In genomic region chr6:154613137-154613676, GRCh38 we compare ENCODE assay signal across 1 cellular context.
TF ChIP-seq lines count a peak whose summit lies in the region.

No MANE protein-coding gene starts in this region.

TF ChIP-seq in K562, 482 proteins besides CTCF, POLR2A, EP300 and RAD21 (continued from another document and continues in another):
- TF ChIP-seq, protein P1, sequence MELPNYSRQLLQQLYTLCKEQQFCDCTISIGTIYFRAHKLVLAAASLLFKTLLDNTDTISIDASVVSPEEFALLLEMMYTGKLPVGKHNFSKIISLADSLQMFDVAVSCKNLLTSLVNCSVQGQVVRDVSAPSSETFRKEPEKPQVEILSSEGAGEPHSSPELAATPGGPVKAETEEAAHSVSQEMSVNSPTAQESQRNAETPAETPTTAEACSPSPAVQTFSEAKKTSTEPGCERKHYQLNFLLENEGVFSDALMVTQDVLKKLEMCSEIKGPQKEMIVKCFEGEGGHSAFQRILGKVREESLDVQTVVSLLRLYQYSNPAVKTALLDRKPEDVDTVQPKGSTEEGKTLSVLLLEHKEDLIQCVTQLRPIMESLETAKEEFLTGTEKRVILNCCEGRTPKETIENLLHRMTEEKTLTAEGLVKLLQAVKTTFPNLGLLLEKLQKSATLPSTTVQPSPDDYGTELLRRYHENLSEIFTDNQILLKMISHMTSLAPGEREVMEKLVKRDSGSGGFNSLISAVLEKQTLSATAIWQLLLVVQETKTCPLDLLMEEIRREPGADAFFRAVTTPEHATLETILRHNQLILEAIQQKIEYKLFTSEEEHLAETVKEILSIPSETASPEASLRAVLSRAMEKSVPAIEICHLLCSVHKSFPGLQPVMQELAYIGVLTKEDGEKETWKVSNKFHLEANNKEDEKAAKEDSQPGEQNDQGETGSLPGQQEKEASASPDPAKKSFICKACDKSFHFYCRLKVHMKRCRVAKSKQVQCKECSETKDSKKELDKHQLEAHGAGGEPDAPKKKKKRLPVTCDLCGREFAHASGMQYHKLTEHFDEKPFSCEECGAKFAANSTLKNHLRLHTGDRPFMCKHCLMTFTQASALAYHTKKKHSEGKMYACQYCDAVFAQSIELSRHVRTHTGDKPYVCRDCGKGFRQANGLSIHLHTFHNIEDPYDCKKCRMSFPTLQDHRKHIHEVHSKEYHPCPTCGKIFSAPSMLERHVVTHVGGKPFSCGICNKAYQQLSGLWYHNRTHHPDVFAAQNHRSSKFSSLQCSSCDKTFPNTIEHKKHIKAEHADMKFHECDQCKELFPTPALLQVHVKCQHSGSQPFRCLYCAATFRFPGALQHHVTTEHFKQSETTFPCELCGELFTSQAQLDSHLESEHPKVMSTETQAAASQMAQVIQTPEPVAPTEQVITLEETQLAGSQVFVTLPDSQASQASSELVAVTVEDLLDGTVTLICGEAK (IDR thresholded peaks at IDR 0.05), result no peak
- TF ChIP-seq, protein P1 (CRISPR knock-in tag; IDR thresholded peaks at IDR 0.05), result no peak
- TF ChIP-seq KLF10 (CRISPR knock-in tag; IDR thresholded peaks at IDR 0.05) (no peak), U2AF2 (optimal IDR thresholded peaks at IDR 0.05; ENCODE audit: low read depth, low read length) (no peak), SRSF1 (IDR thresholded peaks at IDR 0.05; ENCODE audit: low read depth, low read length) (no peak), TSC22D4 (tag; IDR thresholded peaks at IDR 0.05) (no peak), PHB2 (IDR thresholded peaks at IDR 0.05; ENCODE audit: low read depth) (no peak), DPF2 (IDR thresholded peaks at IDR 0.05) (peak; percentile 77), TEAD4 (IDR thresholded peaks at IDR 0.05; ENCODE audit: low read length) (peak; percentile 51; the same call in 1 of the 2 replicates), TEAD4 (CRISPR knock-in tag; IDR thresholded peaks at IDR 0.05; ENCODE audit: borderline replicate concordance) (no peak), BMI1 (IDR thresholded peaks at IDR 0.05; ENCODE audit: low read length) (no peak), BRD4 (IDR thresholded peaks at IDR 0.05) (no peak), XRCC5 (IDR thresholded peaks at IDR 0.05; ENCODE audit: low read depth, low read length) (no peak), TCF7L2 (IDR thresholded peaks at IDR 0.05; ENCODE audit: low read depth, low read length) (no peak), SMARCB1 (IDR thresholded peaks at IDR 0.05; ENCODE audit: insufficient read length, low read depth) (no peak), ZNF644 (tag; IDR thresholded peaks at IDR 0.05; ENCODE audit: low read depth) (no peak), HSF4 (CRISPR knock-in tag; IDR thresholded peaks at IDR 0.05; ENCODE audit: borderline replicate concordance) (no peak), RAD51 (IDR thresholded peaks at IDR 0.05; ENCODE audit: borderline replicate concordance, low read depth) (no peak), LARP7 (IDR thresholded peaks at IDR 0.05) (no peak), KDM5B (IDR thresholded peaks at IDR 0.05; ENCODE audit: insufficient replicate concordance, low read depth, low read length) (no peak), FOXJ3 (CRISPR knock-in tag; IDR thresholded peaks at IDR 0.05) (no peak), RERE (CRISPR knock-in tag; IDR thresholded peaks at IDR 0.05; ENCODE audit: borderline replicate concordance) (no peak), CCAR2 (IDR thresholded peaks at IDR 0.05; ENCODE audit: low read depth, low read length) (no peak), ZKSCAN8 (CRISPR knock-in tag; IDR thresholded peaks at IDR 0.05) (no peak), POU5F1 (IDR thresholded peaks at IDR 0.05; ENCODE audit: borderline replicate concordance, low read depth, low read length, partially characterized antibody) (no peak), ZNF830 (CRISPR knock-in tag; IDR thresholded peaks at IDR 0.05) (no peak), ZNF197 (CRISPR knock-in tag; IDR thresholded peaks at IDR 0.05; ENCODE audit: low read depth) (no peak), ZNF41 (CRISPR knock-in tag; conservative IDR thresholded peaks at IDR 0.05) (no peak), NFXL1 (CRISPR knock-in tag; IDR thresholded peaks at IDR 0.05) (no peak), FUS (optimal IDR thresholded peaks at IDR 0.05; ENCODE audit: low read depth, low read length) (no peak), ZNF232 (CRISPR knock-in tag; IDR thresholded peaks at IDR 0.05) (no peak), PTTG1 (tag; IDR thresholded peaks at IDR 0.05; ENCODE audit: low read depth) (no peak), UBTF (IDR thresholded peaks at IDR 0.05; ENCODE audit: borderline replicate concordance in 1 of 2, low read depth in 2 of 2, low read length in 2 of 2) (no peak), ZNF766 (CRISPR knock-in tag; conservative IDR thresholded peaks at IDR 0.05) (no peak), CREM (IDR thresholded peaks at IDR 0.05; ENCODE audit: low read depth) (peak; percentile 83)
- TF ChIP-seq, protein P2, sequence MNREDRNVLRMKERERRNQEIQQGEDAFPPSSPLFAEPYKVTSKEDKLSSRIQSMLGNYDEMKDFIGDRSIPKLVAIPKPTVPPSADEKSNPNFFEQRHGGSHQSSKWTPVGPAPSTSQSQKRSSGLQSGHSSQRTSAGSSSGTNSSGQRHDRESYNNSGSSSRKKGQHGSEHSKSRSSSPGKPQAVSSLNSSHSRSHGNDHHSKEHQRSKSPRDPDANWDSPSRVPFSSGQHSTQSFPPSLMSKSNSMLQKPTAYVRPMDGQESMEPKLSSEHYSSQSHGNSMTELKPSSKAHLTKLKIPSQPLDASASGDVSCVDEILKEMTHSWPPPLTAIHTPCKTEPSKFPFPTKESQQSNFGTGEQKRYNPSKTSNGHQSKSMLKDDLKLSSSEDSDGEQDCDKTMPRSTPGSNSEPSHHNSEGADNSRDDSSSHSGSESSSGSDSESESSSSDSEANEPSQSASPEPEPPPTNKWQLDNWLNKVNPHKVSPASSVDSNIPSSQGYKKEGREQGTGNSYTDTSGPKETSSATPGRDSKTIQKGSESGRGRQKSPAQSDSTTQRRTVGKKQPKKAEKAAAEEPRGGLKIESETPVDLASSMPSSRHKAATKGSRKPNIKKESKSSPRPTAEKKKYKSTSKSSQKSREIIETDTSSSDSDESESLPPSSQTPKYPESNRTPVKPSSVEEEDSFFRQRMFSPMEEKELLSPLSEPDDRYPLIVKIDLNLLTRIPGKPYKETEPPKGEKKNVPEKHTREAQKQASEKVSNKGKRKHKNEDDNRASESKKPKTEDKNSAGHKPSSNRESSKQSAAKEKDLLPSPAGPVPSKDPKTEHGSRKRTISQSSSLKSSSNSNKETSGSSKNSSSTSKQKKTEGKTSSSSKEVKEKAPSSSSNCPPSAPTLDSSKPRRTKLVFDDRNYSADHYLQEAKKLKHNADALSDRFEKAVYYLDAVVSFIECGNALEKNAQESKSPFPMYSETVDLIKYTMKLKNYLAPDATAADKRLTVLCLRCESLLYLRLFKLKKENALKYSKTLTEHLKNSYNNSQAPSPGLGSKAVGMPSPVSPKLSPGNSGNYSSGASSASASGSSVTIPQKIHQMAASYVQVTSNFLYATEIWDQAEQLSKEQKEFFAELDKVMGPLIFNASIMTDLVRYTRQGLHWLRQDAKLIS (CRISPR knock-in tag; IDR thresholded peaks at IDR 0.05), result no peak
- TF ChIP-seq, protein P3, sequence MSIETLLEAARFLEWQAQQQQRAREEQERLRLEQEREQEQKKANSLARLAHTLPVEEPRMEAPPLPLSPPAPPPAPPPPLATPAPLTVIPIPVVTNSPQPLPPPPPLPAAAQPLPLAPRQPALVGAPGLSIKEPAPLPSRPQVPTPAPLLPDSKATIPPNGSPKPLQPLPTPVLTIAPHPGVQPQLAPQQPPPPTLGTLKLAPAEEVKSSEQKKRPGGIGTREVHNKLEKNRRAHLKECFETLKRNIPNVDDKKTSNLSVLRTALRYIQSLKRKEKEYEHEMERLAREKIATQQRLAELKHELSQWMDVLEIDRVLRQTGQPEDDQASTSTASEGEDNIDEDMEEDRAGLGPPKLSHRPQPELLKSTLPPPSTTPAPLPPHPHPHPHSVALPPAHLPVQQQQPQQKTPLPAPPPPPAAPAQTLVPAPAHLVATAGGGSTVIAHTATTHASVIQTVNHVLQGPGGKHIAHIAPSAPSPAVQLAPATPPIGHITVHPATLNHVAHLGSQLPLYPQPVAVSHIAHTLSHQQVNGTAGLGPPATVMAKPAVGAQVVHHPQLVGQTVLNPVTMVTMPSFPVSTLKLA (conservative IDR thresholded peaks at IDR 0.05), result peak in 1 of 2 experiments; percentile 53; a peak in 2 of 4 replicates
- TF ChIP-seq, protein P4, sequence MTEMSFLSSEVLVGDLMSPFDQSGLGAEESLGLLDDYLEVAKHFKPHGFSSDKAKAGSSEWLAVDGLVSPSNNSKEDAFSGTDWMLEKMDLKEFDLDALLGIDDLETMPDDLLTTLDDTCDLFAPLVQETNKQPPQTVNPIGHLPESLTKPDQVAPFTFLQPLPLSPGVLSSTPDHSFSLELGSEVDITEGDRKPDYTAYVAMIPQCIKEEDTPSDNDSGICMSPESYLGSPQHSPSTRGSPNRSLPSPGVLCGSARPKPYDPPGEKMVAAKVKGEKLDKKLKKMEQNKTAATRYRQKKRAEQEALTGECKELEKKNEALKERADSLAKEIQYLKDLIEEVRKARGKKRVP (CRISPR knock-in tag; IDR thresholded peaks at IDR 0.05), result no peak
